Comparison of ENCODE assay signal across 15 cellular contexts in the genomic region with DNA sequence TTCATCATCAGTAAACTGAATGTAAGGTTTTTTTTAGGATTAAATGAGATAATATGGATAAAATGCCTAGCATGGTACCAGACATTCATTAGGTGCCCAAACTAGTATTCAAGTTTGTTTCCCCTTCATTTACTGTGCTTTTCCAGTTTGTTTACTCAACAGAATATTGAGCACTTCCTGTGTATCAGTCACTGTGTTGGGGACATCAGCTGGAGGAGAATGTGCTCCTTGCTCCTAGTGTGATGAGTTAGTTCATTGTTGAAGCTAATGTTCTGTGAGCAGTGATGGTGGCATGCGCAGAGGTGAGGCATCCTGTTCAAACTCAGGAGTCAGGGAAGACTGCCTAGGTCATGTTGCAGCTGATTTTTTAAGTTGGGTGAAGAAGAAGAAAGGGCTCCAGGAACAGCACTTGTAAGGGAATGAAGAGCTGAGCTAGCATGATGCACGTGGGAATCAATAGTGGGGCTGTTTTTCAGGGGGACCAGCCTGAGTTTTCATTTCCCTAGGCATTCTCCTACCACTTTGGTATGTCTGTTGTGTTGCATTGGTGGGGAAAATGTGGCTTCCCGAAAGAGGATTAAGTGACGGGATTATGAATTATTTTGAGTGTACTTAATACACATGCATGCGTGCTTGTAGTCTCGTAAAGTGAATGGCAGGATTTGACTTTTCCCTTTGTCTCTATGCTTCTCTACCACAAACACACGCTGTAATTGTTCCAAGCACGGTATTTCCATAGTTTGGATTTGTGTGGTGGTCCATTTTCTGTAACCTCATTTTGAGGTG. TPM values are rescaled to one million over a fixed set of nuclear protein-coding genes. Genes with fewer than 3 reads are reported as not detected.
A peak's percentile ranks its signal among the peaks of the same experiment; 100 is the strongest.
DNase-seq lines count a peak whose midpoint lies in the region; ATAC-seq and TF ChIP-seq lines count a peak whose summit lies in the region.
"Had no signal": no experiment of that assay in that cellular context is flagged by ENCODE, and none has a peak within 500 bp of the region (broad histone marks: within the 10 kb centered on the region; RNA-seq: fewer than 3 reads in every experiment).

No MANE protein-coding gene starts in this region.

- no peaks in the 10 kb centered on the region for H3K9me3 Mint-ChIP-seq in activated naive CD8-positive, alpha-beta T cell treated with anti-CD3 and anti-CD28 coated beads, Interleukin-2, amount 10 ng/mL, durations not matched to agents 7 days and 5 days
- H3K9me3 Mint-ChIP-seq in activated naive CD8-positive, alpha-beta T cell treated with anti-CD3 and anti-CD28 coated beads for 36 hours, result no peaks in the 10 kb centered on the region
- H3K9me3 Mint-ChIP-seq: mesothelial cell of epicardium had no signal

- TF ChIP-seq EP300 in upper lobe of left lung (IDR thresholded peaks at IDR 0.05), result no peak

- TF ChIP-seq POLR2A in upper lobe of left lung (IDR thresholded peaks at IDR 0.05), result no peak

- 97% methylated on average over 8 of the region's 8 CpGs for WGBS in liver
- WGBS in upper lobe of left lung, 2 donors, result 95 to 97% methylated on average over 8 of the region's 8 CpGs
- 97% methylated on average over 8 of the region's 8 CpGs for whole genome bisulfite sequencing in heart right ventricle, 2 donors

- H3K36me3 ChIP-seq in adipocyte (ENCODE audit: control insufficient read depth, insufficient read depth, low read length, severe bottlenecking), result peaks cover 20% of the 10 kb centered on the region
- H3K36me3 ChIP-seq in liver (ENCODE audit: control insufficient read depth in 4 of 4, insufficient read depth in 3 of 4, low read depth in 1 of 4, low read length in 3 of 4), result peaks cover 4 to 10% (median 8%) of the 10 kb centered on the region in 4 donors
- peaks cover 7 to 22% (median 17%) of the 10 kb centered on the region in 4 donors for H3K36me3 ChIP-seq in upper lobe of left lung
- H3K36me3 ChIP-seq in heart right ventricle, result peaks cover 0 to 26% (median 16%) of the 10 kb centered on the region in 9 donors

- no peak for TF ChIP-seq CTCF in liver (IDR thresholded peaks at IDR 0.05; ENCODE audit: low read depth, low read length, missing input control)
- no peak for TF ChIP-seq CTCF in upper lobe of left lung (IDR thresholded peaks at IDR 0.05)
- TF ChIP-seq CTCF in heart right ventricle (IDR thresholded peaks at IDR 0.05), result no peak

- peak overlapping the region; percentile 24 for H3K27ac Mint-ChIP-seq in activated naive CD8-positive, alpha-beta T cell treated with anti-CD3 and anti-CD28 coated beads, Interleukin-2, amount 10 ng/mL, durations not matched to agents 7 days and 5 days
- H3K27ac Mint-ChIP-seq in activated naive CD8-positive, alpha-beta T cell treated with anti-CD3 and anti-CD28 coated beads for 36 hours, result no peak overlapping the region
- H3K27ac Mint-ChIP-seq: mesothelial cell of epicardium had no signal

- H3K27me3 ChIP-seq in adipocyte (replicated peaks; ENCODE audit: control insufficient read depth, insufficient read depth, low read length) (no peaks in the 10 kb centered on the region), liver (ENCODE audit: control insufficient read depth in 4 of 4, insufficient read depth in 4 of 4, low read length in 3 of 4) (no peaks in the 10 kb centered on the region), upper lobe of left lung (no peaks in the 10 kb centered on the region), heart right ventricle (no peaks in the 10 kb centered on the region)
- H3K27me3 ChIP-seq: cardiac muscle cell had no signal

- intact Hi-C loops in heart right ventricle (cut with DNase I), result loop anchor here in 1 of 10 donors (5.0 kb wide), 1 partner anchor 113 kb away; no protein-coding TSS in a partner anchor

- H3K4me1 ChIP-seq in adipocyte (ENCODE audit: control insufficient read depth, insufficient read depth, low read length) (peaks cover 38% of the 10 kb centered on the region), liver (ENCODE audit: control insufficient read depth in 4 of 4, insufficient read depth in 4 of 4, low read length in 3 of 4) (peaks cover 4 to 38% (median 17%) of the 10 kb centered on the region in 4 donors), upper lobe of left lung (peaks cover 11 to 29% (median 25%) of the 10 kb centered on the region in 4 donors), heart right ventricle (peaks cover 0 to 55% (median 3%) of the 10 kb centered on the region in 9 donors)

- H3K9me3 ChIP-seq in adipocyte (ENCODE audit: control insufficient read depth, low read length), result no peaks in the 10 kb centered on the region
- H3K9me3 ChIP-seq in liver (ENCODE audit: control insufficient read depth in 4 of 4, low read length in 3 of 4), result no peaks in the 10 kb centered on the region
- no peaks in the 10 kb centered on the region for H3K9me3 ChIP-seq in upper lobe of left lung
- no peaks in the 10 kb centered on the region for H3K9me3 ChIP-seq in heart right ventricle

- POLR2A ChIA-PET in activated naive CD8-positive, alpha-beta T cell treated with anti-CD3 and anti-CD28 coated beads, Interleukin-2, amount 10 ng/mL, durations not matched to agents 7 days and 5 days (lab: Charles Lee), result no interaction called here

- TF ChIP-seq RAD21 in liver (IDR thresholded peaks at IDR 0.05), result no peak

- no peak for ATAC-seq in activated naive CD8-positive, alpha-beta T cell treated with anti-CD3 and anti-CD28 coated beads, Interleukin-2, amount 10 ng/mL, durations not matched to agents 7 days and 5 days (ENCODE audit: low read depth)
- no peak for ATAC-seq in upper lobe of left lung (ENCODE audit: low FRiP score in 2 of 2)
- no peak for ATAC-seq in heart right ventricle

- H3K9ac ChIP-seq in adipocyte (ENCODE audit: low read length) (peak overlapping the region; percentile 17), liver (ENCODE audit: low read depth in 1 of 2, low read length in 2 of 2) (no peak overlapping the region)

- H3K27me3 Mint-ChIP-seq in activated naive CD8-positive, alpha-beta T cell treated with anti-CD3 and anti-CD28 coated beads, Interleukin-2, amount 10 ng/mL, durations not matched to agents 7 days and 5 days, result no peaks in the 10 kb centered on the region
- no peaks in the 10 kb centered on the region for H3K27me3 Mint-ChIP-seq in activated naive CD8-positive, alpha-beta T cell treated with anti-CD3 and anti-CD28 coated beads for 36 hours

- no peak overlapping the region for H3K4me3 ChIP-seq in adipocyte (ENCODE audit: low read length)
- no peak overlapping the region for H3K4me3 ChIP-seq in liver (ENCODE audit: low read depth in 1 of 3, low read length in 3 of 3)
- H3K4me3 ChIP-seq in upper lobe of left lung, result no peak overlapping the region
- H3K4me3 ChIP-seq in heart right ventricle, result no peak overlapping the region
- H3K4me3 ChIP-seq: cardiac muscle cell had no signal

- H3K4me1 Mint-ChIP-seq in activated naive CD8-positive, alpha-beta T cell treated with anti-CD3 and anti-CD28 coated beads, Interleukin-2, amount 10 ng/mL, durations not matched to agents 7 days and 5 days, result peaks cover 13% of the 10 kb centered on the region
- H3K4me1 Mint-ChIP-seq in activated naive CD8-positive, alpha-beta T cell treated with anti-CD3 and anti-CD28 coated beads for 36 hours, result peaks cover 16% of the 10 kb centered on the region

- peaks cover 6% of the 10 kb centered on the region for H3K36me3 Mint-ChIP-seq in activated naive CD8-positive, alpha-beta T cell treated with anti-CD3 and anti-CD28 coated beads, Interleukin-2, amount 10 ng/mL, durations not matched to agents 7 days and 5 days
- peaks cover 15% of the 10 kb centered on the region for H3K36me3 Mint-ChIP-seq in activated naive CD8-positive, alpha-beta T cell treated with anti-CD3 and anti-CD28 coated beads for 36 hours

- no peak overlapping the region for H3K4me3 Mint-ChIP-seq in activated naive CD8-positive, alpha-beta T cell treated with anti-CD3 and anti-CD28 coated beads, Interleukin-2, amount 10 ng/mL, durations not matched to agents 7 days and 5 days
- H3K4me3 Mint-ChIP-seq in activated naive CD8-positive, alpha-beta T cell treated with anti-CD3 and anti-CD28 coated beads for 36 hours, result no peak overlapping the region
- H3K4me3 Mint-ChIP-seq: mesothelial cell of epicardium had no signal

- no peak for DNase-seq in activated naive CD8-positive, alpha-beta T cell treated with anti-CD3 and anti-CD28 coated beads, Interleukin-2, amount 10 ng/mL, durations not matched to agents 7 days and 5 days
- no peak for DNase-seq in activated naive CD8-positive, alpha-beta T cell treated with anti-CD3 and anti-CD28 coated beads for 36 hours
- DNase-seq in adipocyte (ENCODE audit: low read depth) (no peak), upper lobe of left lung (no peak), NOMO-1 treated with dmso at 0.1 percent for 144 hours (lab: John Stamatoyannopoulos, UW; ENCODE audit: unreplicated experiment) (no peak), heart right ventricle (no peak), NCI-H2107 (lab: John Stamatoyannopoulos, UW) (no peak)
- DNase-seq: activated CD4-positive, alpha-beta T cell treated with anti-CD3 and anti-CD28 coated beads for 1 hour; activated gamma-delta T cell; DND-41; GOT3; NCI-H2171 had no signal

- H3K27ac ChIP-seq in liver (ENCODE audit: low read depth in 1 of 2, low read length in 2 of 2) (peak overlapping the region; percentile 62 to 81), upper lobe of left lung (peak overlapping the region in 3 of 4 donors; percentile 64 to 76 (median 70)), heart right ventricle (peak overlapping the region in 2 of 10 donors; percentile 0 to 83)
- H3K27ac ChIP-seq: cardiac muscle cell had no signal

TF ChIP-seq in liver, 16 proteins besides CTCF, POLR2A, EP300 and RAD21:
- TF ChIP-seq FOXA1 (IDR thresholded peaks at IDR 0.05) (no peak), TAF1 (conservative IDR thresholded peaks at IDR 0.05) (no peak), GABPA (IDR thresholded peaks at IDR 0.05 in 1 of 2, conservative IDR thresholded peaks at IDR 0.05 in 1 of 2) (no peak)

RNA-seq across cellular contexts. Expression of a gene that starts 23.7 kb away (rescaled TPM):
- total RNA-seq in activated naive CD8-positive, alpha-beta T cell treated with anti-CD3 and anti-CD28 coated beads, Interleukin-2, amount 10 ng/mL, durations not matched to agents 7 days and 5 days, result 10 to 100 TPM; 24.1 to 26.2 TPM
- total RNA-seq in activated naive CD8-positive, alpha-beta T cell treated with anti-CD3 and anti-CD28 coated beads for 36 hours, result 10 to 100 TPM; 34.2 to 36.7 TPM
- total RNA-seq in liver (10 to 100 TPM in 1 of 2 donors, 1 to 10 TPM in 1; 6.9 to 14.0 TPM), upper lobe of left lung (10 to 100 TPM; 21.1 to 46.1 (median 31.7) TPM), heart right ventricle (1 to 10 TPM; 4.3 to 8.2 (median 6.4) TPM)
- polyA plus RNA-seq in liver (1 to 10 TPM; 5.7 to 6.4 TPM), heart right ventricle (10 to 100 TPM in 1 of 2 donors, 1 to 10 TPM in 1; 7.3 to 10.3 TPM)

RNA-seq across cellular contexts. Expression of a gene that starts 47.6 kb away (rescaled TPM):
- 1 to 10 TPM; 3.0 to 4.7 TPM for total RNA-seq in activated naive CD8-positive, alpha-beta T cell treated with anti-CD3 and anti-CD28 coated beads, Interleukin-2, amount 10 ng/mL, durations not matched to agents 7 days and 5 days
- total RNA-seq in activated naive CD8-positive, alpha-beta T cell treated with anti-CD3 and anti-CD28 coated beads for 36 hours, result not detected
- 100 to 1,000 TPM; 112 to 354 TPM for total RNA-seq in liver
- 100 to 1,000 TPM; 298 to 311 TPM for polyA plus RNA-seq in liver
- 100 to 1,000 TPM in 5 of 6 donors, 10 to 100 TPM in 1; 70.1 to 178 (median 160) TPM for total RNA-seq in upper lobe of left lung
- total RNA-seq in heart right ventricle, result 10 to 100 TPM in 2 of 10 donors, 1 to 10 TPM in 8; 3.7 to 12.8 (median 7.1) TPM
- 1 to 10 TPM; 8.9 to 9.1 TPM for polyA plus RNA-seq in heart right ventricle

Comparison
In these comparisons a context has a peak if more than half of its experiments do, and no peak if none do; other contexts are left out.
1. RNA of a gene that starts 47.6 kb away (total RNA-seq): 112 to 354 TPM in liver and 70.1 to 178 TPM in upper lobe of left lung; 3.7 to 12.8 TPM in heart right ventricle, 3.0 to 4.7 TPM in activated naive CD8-positive, alpha-beta T cell treated with anti-CD3 and anti-CD28 coated beads, Interleukin-2, amount 10 ng/mL, durations not matched to agents 7 days and 5 days and not detected in activated naive CD8-positive, alpha-beta T cell treated with anti-CD3 and anti-CD28 coated beads for 36 hours; every median in the first group is over 4 times any median in the second.